Comparison of ENCODE assay signal across 8 cellular contexts in the genomic region with DNA sequence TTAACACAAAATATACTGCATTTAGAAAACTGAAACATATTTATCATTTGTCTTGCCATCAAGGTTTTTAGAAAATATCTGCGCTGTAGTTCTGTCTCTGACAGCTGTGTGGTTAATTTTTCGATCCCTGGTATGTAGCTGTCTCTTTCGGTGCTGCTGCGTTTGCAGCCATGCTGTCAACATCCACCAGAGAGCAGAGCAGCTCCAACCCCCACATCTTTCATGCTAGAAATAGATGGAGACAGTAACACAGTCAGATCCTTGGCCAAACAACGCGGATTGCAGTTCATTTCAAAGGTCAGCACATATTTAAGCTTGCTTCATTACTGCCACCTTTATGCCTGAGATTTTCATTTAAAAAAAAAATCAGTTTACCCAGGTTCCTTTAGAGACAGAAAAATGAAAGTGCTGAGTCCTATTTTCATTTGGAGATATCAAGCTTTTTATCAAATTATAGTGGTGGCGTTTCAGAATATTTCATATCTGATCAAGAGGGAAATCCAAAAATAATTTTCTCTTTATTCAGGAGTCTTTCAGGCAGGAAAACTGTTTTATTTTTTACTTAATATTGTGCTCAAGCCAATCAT.
DNase-seq lines count a peak whose midpoint lies in the region; ATAC-seq and TF ChIP-seq lines count a peak whose summit lies in the region.

No MANE protein-coding gene starts in this region.

- H3K18ac ChIP-seq in H9 (ENCODE audit: insufficient read length, low read depth, low read length) = no peak overlapping the region

- intact Hi-C loops in activated T-helper 1 cell treated with anti-CD3 and anti-CD28 coated beads, Interleukin-12 subunit alpha, Interleukin-12 subunit beta, Interleukin-2, Interleukin-4 antibody, amounts not matched to agents 30 ng/mL and 10 ng/mL and 1 ng/mL, durations not matched to agents 14 hours and 24 hours and 36 hours (cut with micrococcal nuclease) = no loop called here

- no peak overlapping the region for H3K4ac ChIP-seq in H9 (ENCODE audit: low read depth, low read length)

- no peak overlapping the region for H3K23ac ChIP-seq in H9 (ENCODE audit: insufficient read length, low read depth, low read length)

- no peak overlapping the region for H3K9ac ChIP-seq in H9 (ENCODE audit: extremely low read depth, insufficient read length, low read length)
- peak overlapping the region; percentile 34 for H3K9ac ChIP-seq in neural cell (ENCODE audit: low read length)

- no CpG with 5 or more reads among the region's 7 CpGs for WGBS in H9 (ENCODE audit: extremely low coverage, insufficient read length, low lambda C conversion rate)

- no peaks in the 10 kb centered on the region for H3K23me2 ChIP-seq in H9 (ENCODE audit: insufficient read length, low read depth, low read length, poor library complexity, severe bottlenecking)

- H3K4me1 ChIP-seq in H9 (ENCODE audit: insufficient read depth, low read length) = peaks cover 2% of the 10 kb centered on the region

- H3K4me3 Mint-ChIP-seq in H9 = no peak overlapping the region; a peak in 2 of 5 replicates
- no peak overlapping the region for H3K4me3 Mint-ChIP-seq in activated T-helper 1 cell treated with anti-CD3 and anti-CD28 coated beads, Interleukin-12 subunit alpha, Interleukin-12 subunit beta, Interleukin-2, Interleukin-4 antibody, amounts not matched to agents 30 ng/mL and 10 ng/mL and 1 ng/mL, durations not matched to agents 14 hours and 24 hours and 36 hours

- peak overlapping the region; percentile 36 for H3K4me3 ChIP-seq in neural cell (ENCODE audit: low read length)

- H3F3A ChIP-seq in neural cell (ENCODE audit: insufficient read depth, low read length, poor library complexity, severe bottlenecking) = peaks cover 2% of the 10 kb centered on the region

- H3K27me3 ChIP-seq in H9 (ENCODE audit: insufficient read depth, low read length) (no peaks in the 10 kb centered on the region), neural cell (ENCODE audit: insufficient read depth, low read depth, low read length) (no peaks in the 10 kb centered on the region)

- no peaks in the 10 kb centered on the region for H3K36me3 Mint-ChIP-seq in H9 (ENCODE audit: insufficient read depth in 1 of 3, low read depth in 3 of 3)
- no peaks in the 10 kb centered on the region for H3K36me3 Mint-ChIP-seq in activated T-helper 1 cell treated with anti-CD3 and anti-CD28 coated beads, Interleukin-12 subunit alpha, Interleukin-12 subunit beta, Interleukin-2, Interleukin-4 antibody, amounts not matched to agents 30 ng/mL and 10 ng/mL and 1 ng/mL, durations not matched to agents 14 hours and 24 hours and 36 hours (ENCODE audit: low read depth)

- H3K14ac ChIP-seq in H9 (ENCODE audit: insufficient read depth, low read length) = no peak overlapping the region

- H2BK20ac ChIP-seq in H9 (ENCODE audit: low read depth, low read length, poor library complexity, severe bottlenecking) = no peak overlapping the region

- no peaks in the 10 kb centered on the region for H3K36me3 ChIP-seq in neural cell (ENCODE audit: insufficient read depth, low read length)

- no peaks in the 10 kb centered on the region for H3K9me2 ChIP-seq in neural cell (ENCODE audit: insufficient read depth, low read length)

- TF ChIP-seq CTCF in H9 (conservative IDR thresholded peaks at IDR 0.05) (peak; percentile 66), neural cell (IDR thresholded peaks at IDR 0.05; ENCODE audit: poor library complexity, severe bottlenecking) (peak; percentile 91)

- H2AFZ ChIP-seq in H9 (ENCODE audit: low read length) (no peak overlapping the region), neural cell (ENCODE audit: low read depth, low read length) (peak overlapping the region; percentile 47)

- H3K56ac ChIP-seq in H9 (ENCODE audit: insufficient read length, low read depth, low read length) = no peak overlapping the region

- H3K4me1 Mint-ChIP-seq in H9 = peaks cover 16 to 26% of the 10 kb centered on the region in 2 experiments
- H3K4me1 Mint-ChIP-seq in activated T-helper 1 cell treated with anti-CD3 and anti-CD28 coated beads, Interleukin-12 subunit alpha, Interleukin-12 subunit beta, Interleukin-2, Interleukin-4 antibody, amounts not matched to agents 30 ng/mL and 10 ng/mL and 1 ng/mL, durations not matched to agents 14 hours and 24 hours and 36 hours (ENCODE audit: low read depth) = no peaks in the 10 kb centered on the region

- no peaks in the 10 kb centered on the region for H3K9me3 Mint-ChIP-seq in H9
- H3K9me3 Mint-ChIP-seq in activated T-helper 1 cell treated with anti-CD3 and anti-CD28 coated beads, Interleukin-12 subunit alpha, Interleukin-12 subunit beta, Interleukin-2, Interleukin-4 antibody, amounts not matched to agents 30 ng/mL and 10 ng/mL and 1 ng/mL, durations not matched to agents 14 hours and 24 hours and 36 hours = no peaks in the 10 kb centered on the region

- no peak for ATAC-seq in GM18873 (IDR thresholded peaks at IDR 0.05; ENCODE audit: low FRiP score, unreplicated experiment)
- ATAC-seq in stimulated activated naive CD8-positive, alpha-beta T cell treated with anti-CD3 and anti-CD28 coated beads, Interleukin-15, Interleukin-2, amounts not matched to agents 100 U/mL and 50 U/mL, for 24 hours = no peak

- no peak overlapping the region for H2BK120ac ChIP-seq in H9 (ENCODE audit: low read depth, low read length, poor library complexity, severe bottlenecking)

- peak; percentile 94 for TF ChIP-seq RAD21 in neural cell (conservative IDR thresholded peaks at IDR 0.05)

- H3K9me3 ChIP-seq in H9 (ENCODE audit: control insufficient read depth, low read depth, low read length) (no peaks in the 10 kb centered on the region), neural cell (ENCODE audit: low read length) (no peaks in the 10 kb centered on the region)

- peak; percentile 30 for TF ChIP-seq EP300 in neural cell (conservative IDR thresholded peaks at IDR 0.05; ENCODE audit: poor library complexity, severe bottlenecking)

- H3K79me1 ChIP-seq in H9 (ENCODE audit: insufficient read depth, low read depth, low read length, poor library complexity, severe bottlenecking) = no peaks in the 10 kb centered on the region

- no peak overlapping the region for H4K91ac ChIP-seq in H9 (ENCODE audit: insufficient read length, low read depth, low read length)

- H2AK5ac ChIP-seq in H9 (ENCODE audit: insufficient read length, low read length) = no peak overlapping the region

- H3K79me2 ChIP-seq in H9 (ENCODE audit: insufficient read depth, low read length) (no peaks in the 10 kb centered on the region), neural cell (replicated peaks; ENCODE audit: insufficient read depth, low read length) (peaks cover 9% of the 10 kb centered on the region)

- H2BK15ac ChIP-seq in H9 (ENCODE audit: low read depth, low read length) = no peak overlapping the region

- H3K27ac ChIP-seq in H9 (ENCODE audit: insufficient read length, low read depth, low read length) (no peak overlapping the region), neural cell (ENCODE audit: low read length) (peak overlapping the region; percentile 62)

- no peaks in the 10 kb centered on the region for H3K27me3 Mint-ChIP-seq in H9 (ENCODE audit: low read depth)
- no peaks in the 10 kb centered on the region for H3K27me3 Mint-ChIP-seq in activated T-helper 1 cell treated with anti-CD3 and anti-CD28 coated beads, Interleukin-12 subunit alpha, Interleukin-12 subunit beta, Interleukin-2, Interleukin-4 antibody, amounts not matched to agents 30 ng/mL and 10 ng/mL and 1 ng/mL, durations not matched to agents 14 hours and 24 hours and 36 hours (ENCODE audit: insufficient read depth)

- no peak overlapping the region for H4K5ac ChIP-seq in H9 (ENCODE audit: insufficient read length, low read depth, low read length)

- H4K20me1 ChIP-seq in H9 (ENCODE audit: control insufficient read depth, insufficient read depth, insufficient read length) (no peaks in the 10 kb centered on the region), neural cell (ENCODE audit: insufficient read depth) (no peaks in the 10 kb centered on the region)

- no peak overlapping the region for H2BK5ac ChIP-seq in H9 (ENCODE audit: insufficient read length, low read length)

- H2BK12ac ChIP-seq in H9 (ENCODE audit: insufficient read length, low read depth, low read length) = no peak overlapping the region

- DNase-seq in COLO829 (ENCODE audit: low spot score) (peak; percentile 25), H9 (peak; percentile 55), NCI-H345 treated with DMSO at 0.1 percent for 48 hours (lab: John Stamatoyannopoulos, UW; ENCODE audit: unreplicated experiment) (peak; percentile 21), cerebellum (ENCODE audit: low spot score) (peak; percentile 1)
- DNase-seq in activated T-helper 1 cell treated with anti-CD3 and anti-CD28 coated beads, Interleukin-12 subunit alpha, Interleukin-12 subunit beta, Interleukin-2, Interleukin-4 antibody, amounts not matched to agents 30 ng/mL and 10 ng/mL and 1 ng/mL, durations not matched to agents 14 hours and 24 hours and 36 hours (ENCODE audit: low spot score) = no peak
- DNase-seq in stimulated activated naive CD8-positive, alpha-beta T cell treated with anti-CD3 and anti-CD28 coated beads, Interleukin-15, Interleukin-2, amounts not matched to agents 100 U/mL and 50 U/mL, for 24 hours = no peak

- H3T11ph ChIP-seq in H9 (ENCODE audit: low read length) = no peak overlapping the region

- H3K4me2 ChIP-seq in H9 (ENCODE audit: insufficient read depth, insufficient read length, low read length) = no peak overlapping the region
- peak overlapping the region; percentile 92 for H3K4me2 ChIP-seq in neural cell (ENCODE audit: low read length)

- H3K27ac Mint-ChIP-seq in H9 = peak overlapping the region in 1 of 3 experiments; percentile 80; a peak in 1 of 7 replicates
- H3K27ac Mint-ChIP-seq in activated T-helper 1 cell treated with anti-CD3 and anti-CD28 coated beads, Interleukin-12 subunit alpha, Interleukin-12 subunit beta, Interleukin-2, Interleukin-4 antibody, amounts not matched to agents 30 ng/mL and 10 ng/mL and 1 ng/mL, durations not matched to agents 14 hours and 24 hours and 36 hours = no peak overlapping the region

- H4K8ac ChIP-seq in H9 (replicated peaks; ENCODE audit: insufficient read length, low read depth, low read length) = no peak overlapping the region

Comparison
In these comparisons a context has a peak if more than half of its experiments do, and no peak if none do; other contexts are left out.
1. DNase-seq: peak in COLO829 (single experiment), H9 (single experiment), NCI-H345 treated with DMSO at 0.1 percent for 48 hours (single experiment) and cerebellum (single experiment); none in activated T-helper 1 cell treated with anti-CD3 and anti-CD28 coated beads, Interleukin-12 subunit alpha, Interleukin-12 subunit beta, Interleukin-2, Interleukin-4 antibody, amounts not matched to agents 30 ng/mL and 10 ng/mL and 1 ng/mL, durations not matched to agents 14 hours and 24 hours and 36 hours (single experiment) and stimulated activated naive CD8-positive, alpha-beta T cell treated with anti-CD3 and anti-CD28 coated beads, Interleukin-15, Interleukin-2, amounts not matched to agents 100 U/mL and 50 U/mL, for 24 hours (single experiment).